1 cellular context compared by ENCODE assay signal in the genomic region with DNA sequence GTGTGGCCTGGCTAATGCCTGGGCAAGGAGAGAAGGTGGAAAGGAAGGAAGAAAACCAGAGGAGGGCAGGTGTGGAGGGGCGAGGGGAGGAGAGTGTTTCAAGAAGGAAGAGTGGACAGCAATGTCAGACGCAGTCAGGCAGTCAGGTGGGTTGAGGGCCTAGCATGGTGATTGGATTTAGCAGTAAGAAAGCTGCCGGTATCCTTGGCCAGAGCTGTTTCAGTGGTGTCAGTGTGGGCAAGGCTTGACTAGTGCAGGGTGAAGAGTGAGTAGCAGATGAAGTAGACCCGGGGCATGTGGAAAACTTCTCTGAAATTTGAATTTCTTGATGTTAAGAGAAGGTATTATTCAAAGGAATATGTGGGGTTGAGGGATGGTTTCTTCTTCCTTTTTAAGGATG.
TF ChIP-seq lines count a peak whose summit lies in the region.

No MANE protein-coding gene starts in this region.

TF ChIP-seq in HepG2, 621 proteins besides CTCF, POLR2A, EP300 and RAD21 (continued from another document):
- TF ChIP-seq AKNA (CRISPR knock-in tag; IDR thresholded peaks at IDR 0.05; ENCODE audit: borderline replicate concordance) (no peak), ELF4 (CRISPR knock-in tag; IDR thresholded peaks at IDR 0.05; ENCODE audit: borderline replicate concordance) (no peak), ESRRA (CRISPR knock-in tag; IDR thresholded peaks at IDR 0.05; ENCODE audit: low read depth) (no peak), HBP1 (CRISPR knock-in tag; IDR thresholded peaks at IDR 0.05; ENCODE audit: low read depth) (no peak), HDAC6 (IDR thresholded peaks at IDR 0.05; ENCODE audit: low read depth, low read length) (no peak), SRSF1 (optimal IDR thresholded peaks at IDR 0.05; ENCODE audit: low read depth, low read length) (no peak), HOXA9 (CRISPR knock-in tag; IDR thresholded peaks at IDR 0.05; ENCODE audit: borderline replicate concordance) (no peak), MLX (CRISPR knock-in tag; IDR thresholded peaks at IDR 0.05) (no peak), ZNF558 (CRISPR knock-in tag; IDR thresholded peaks at IDR 0.05; ENCODE audit: borderline replicate concordance) (no peak), PAF1 (CRISPR knock-in tag; IDR thresholded peaks at IDR 0.05) (no peak), IKZF5 (CRISPR knock-in tag; IDR thresholded peaks at IDR 0.05) (no peak), ATF5 (CRISPR knock-in tag; IDR thresholded peaks at IDR 0.05; ENCODE audit: low read depth) (no peak), HOXD1 (CRISPR knock-in tag; IDR thresholded peaks at IDR 0.05) (no peak), TRIM24 (CRISPR knock-in tag; IDR thresholded peaks at IDR 0.05) (no peak)
- TF ChIP-seq, protein P1, sequence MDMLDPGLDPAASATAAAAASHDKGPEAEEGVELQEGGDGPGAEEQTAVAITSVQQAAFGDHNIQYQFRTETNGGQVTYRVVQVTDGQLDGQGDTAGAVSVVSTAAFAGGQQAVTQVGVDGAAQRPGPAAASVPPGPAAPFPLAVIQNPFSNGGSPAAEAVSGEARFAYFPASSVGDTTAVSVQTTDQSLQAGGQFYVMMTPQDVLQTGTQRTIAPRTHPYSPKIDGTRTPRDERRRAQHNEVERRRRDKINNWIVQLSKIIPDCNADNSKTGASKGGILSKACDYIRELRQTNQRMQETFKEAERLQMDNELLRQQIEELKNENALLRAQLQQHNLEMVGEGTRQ (IDR thresholded peaks at IDR 0.05; ENCODE audit: low read depth, low read length) = no peak
- TF ChIP-seq, protein P1 (CRISPR knock-in tag; IDR thresholded peaks at IDR 0.05; ENCODE audit: borderline replicate concordance) = no peak
- TF ChIP-seq, protein P2, sequence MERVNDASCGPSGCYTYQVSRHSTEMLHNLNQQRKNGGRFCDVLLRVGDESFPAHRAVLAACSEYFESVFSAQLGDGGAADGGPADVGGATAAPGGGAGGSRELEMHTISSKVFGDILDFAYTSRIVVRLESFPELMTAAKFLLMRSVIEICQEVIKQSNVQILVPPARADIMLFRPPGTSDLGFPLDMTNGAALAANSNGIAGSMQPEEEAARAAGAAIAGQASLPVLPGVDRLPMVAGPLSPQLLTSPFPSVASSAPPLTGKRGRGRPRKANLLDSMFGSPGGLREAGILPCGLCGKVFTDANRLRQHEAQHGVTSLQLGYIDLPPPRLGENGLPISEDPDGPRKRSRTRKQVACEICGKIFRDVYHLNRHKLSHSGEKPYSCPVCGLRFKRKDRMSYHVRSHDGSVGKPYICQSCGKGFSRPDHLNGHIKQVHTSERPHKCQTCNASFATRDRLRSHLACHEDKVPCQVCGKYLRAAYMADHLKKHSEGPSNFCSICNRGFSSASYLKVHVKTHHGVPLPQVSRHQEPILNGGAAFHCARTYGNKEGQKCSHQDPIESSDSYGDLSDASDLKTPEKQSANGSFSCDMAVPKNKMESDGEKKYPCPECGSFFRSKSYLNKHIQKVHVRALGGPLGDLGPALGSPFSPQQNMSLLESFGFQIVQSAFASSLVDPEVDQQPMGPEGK (CRISPR knock-in tag; IDR thresholded peaks at IDR 0.05) = no peak
